Comparison of ENCODE assay signal across 8 cellular contexts in the genomic region with DNA sequence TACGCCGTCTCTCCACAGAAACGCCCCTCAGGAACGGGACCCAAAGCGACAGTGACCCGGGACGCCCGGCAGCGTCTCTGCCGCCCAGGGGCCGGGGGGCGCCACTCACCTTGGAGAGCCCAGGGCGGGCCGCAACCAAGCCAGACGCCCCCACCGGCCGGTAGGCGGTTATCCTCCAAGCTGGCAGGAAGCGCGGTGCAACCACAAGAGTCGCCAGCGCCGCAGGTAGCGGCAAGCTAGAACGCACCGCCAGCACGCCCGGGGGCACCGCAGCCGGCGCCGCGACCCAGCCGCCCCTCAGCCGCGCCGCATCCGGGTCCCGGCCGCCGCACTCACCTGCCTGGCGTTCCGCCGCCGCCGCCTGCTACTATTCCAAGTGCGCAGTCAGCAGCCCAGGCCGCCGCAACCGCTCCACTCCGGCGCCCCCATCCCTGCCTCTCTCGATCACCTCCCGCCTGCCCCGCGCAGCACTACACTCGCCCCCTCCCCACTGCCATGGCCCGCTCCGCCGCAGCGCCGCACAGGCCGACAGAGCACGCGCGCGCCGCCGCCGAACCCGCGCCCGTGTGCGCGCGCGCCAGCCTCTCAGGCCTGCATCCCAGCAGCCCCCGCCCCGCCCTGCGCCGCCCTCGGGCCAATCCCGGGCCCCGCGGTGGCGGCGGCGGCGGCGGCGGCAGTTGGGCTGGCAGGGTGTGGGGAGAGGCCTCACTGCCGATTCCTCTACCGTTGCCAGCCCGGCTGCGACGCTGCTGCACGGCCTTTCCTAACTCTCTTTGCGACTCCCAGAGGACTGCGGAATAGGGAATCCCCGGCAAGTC. TPM values are rescaled to one million over a fixed set of nuclear protein-coding genes. Genes with fewer than 3 reads are reported as not detected.
DNase-seq lines count a peak whose midpoint lies in the region; ATAC-seq and TF ChIP-seq lines count a peak whose summit lies in the region.

A gene (minus strand): TSS at position 570 of the 818 bp plus-strand sequence. CDS start 75,585 bp downstream, outside the sequence.

- H3K9me3 ChIP-seq in left ventricle myocardium inferior (replicated peaks) = no peaks in the 10 kb centered on the region
- H3K9me3 ChIP-seq in uterus = no peaks in the 10 kb centered on the region

- peak; percentile 92 for ATAC-seq in HG02678 (IDR thresholded peaks at IDR 0.05; ENCODE audit: unreplicated experiment)

- TF ChIP-seq CTCF in GM12874 (IDR thresholded peaks at IDR 0.05; ENCODE audit: insufficient read depth, low read depth, low read length) (peak; percentile 51), left ventricle myocardium inferior (IDR thresholded peaks at IDR 0.05; ENCODE audit: borderline replicate concordance) (peak; percentile 56), uterus (IDR thresholded peaks at IDR 0.05) (peak in 3 of 4 experiments; percentile 13 to 41 (median 30))

- no peaks in the 10 kb centered on the region for H3K27me3 ChIP-seq in left ventricle myocardium inferior (ENCODE audit: low read depth)
- no peaks in the 10 kb centered on the region for H3K27me3 ChIP-seq in uterus

- H3K4me1 ChIP-seq in left ventricle myocardium inferior (peaks cover 28% of the 10 kb centered on the region), uterus (peaks cover 3 to 6% of the 10 kb centered on the region in 2 donors)

- intact Hi-C loops in T-helper 1 cell treated with Interleukin-12 subunit alpha and Interleukin-12 subunit beta and Interleukin-4 antibody, amounts not matched to agents 30 ng/mL and 1 ng/mL, for 36 hours (cut with micrococcal nuclease) = loop anchor here (1.0 to 10.0 kb wide), 11 partner anchors 19 to 647 kb away; a partner anchor contains a TSS
- intact Hi-C loops in left ventricle myocardium inferior (cut with micrococcal nuclease) = no loop called here
- intact Hi-C loops in uterus (cut with DNase I; ENCODE audit: low total_unique reads) = no loop called here

- H3K4me3 ChIP-seq in left ventricle myocardium inferior (peak within 1 kb of the TSS; percentile 92), uterus (peak within 1 kb of the TSS; percentile 69 to 97)

- peak; percentile 73 to 81 for TF ChIP-seq POLR2A in uterus (IDR thresholded peaks at IDR 0.05)

- DNase-seq in NCI-H1417 treated with DMSO at 0.1 percent for 48 hours (lab: John Stamatoyannopoulos, UW) (peak; percentile 60), amniotic epithelial cell (ENCODE audit: low read depth) (peak; percentile 58), left ventricle myocardium inferior (peak; percentile 93), putamen (ENCODE audit: low spot score) (peak; percentile 94), uterus (peak; percentile 83 to 85)

- H3K27ac ChIP-seq in left ventricle myocardium inferior (replicated peaks) = peak within 1 kb of the TSS; percentile 99
- H3K27ac ChIP-seq in uterus = peak within 1 kb of the TSS; percentile 86 to 95

- no peaks in the 10 kb centered on the region for H3K36me3 ChIP-seq in left ventricle myocardium inferior
- no peaks in the 10 kb centered on the region for H3K36me3 ChIP-seq in uterus

RNA-seq across cellular contexts. Expression of the gene that starts here (rescaled TPM):
- total RNA-seq in T-helper 1 cell treated with Interleukin-12 subunit alpha and Interleukin-12 subunit beta and Interleukin-4 antibody, amounts not matched to agents 30 ng/mL and 1 ng/mL, for 36 hours = 21.0 and 23.7 TPM in 2 replicates
- total RNA-seq in left ventricle myocardium inferior (31.5 TPM), uterus (10 to 100 TPM in 2 of 4 donors, 1 to 10 TPM in 2; 5.6 to 37.5 (median 17.0) TPM)

Comparison
In these comparisons a context has a peak if more than half of its experiments do, and no peak if none do; other contexts are left out.
1. Peak in every context shown above with its lines: DNase-seq, ATAC-seq, H3K4me3 ChIP-seq and H3K27ac ChIP-seq.